Comparison of ENCODE assay signal across 24 cellular contexts in genomic region chr12:53145861-53146260, GRCh38. TPM values are rescaled to one million over a fixed set of nuclear protein-coding genes. Genes with fewer than 3 reads are reported as not detected.
DNase-seq lines count a peak whose midpoint lies in the region; ATAC-seq, FAIRE-seq and TF ChIP-seq lines count a peak whose summit lies in the region.
"Had no signal": no experiment of that assay in that cellular context is flagged by ENCODE, and none has a peak within 500 bp of the region (broad histone marks: within the 10 kb centered on the region; RNA-seq: fewer than 3 reads in every experiment).

No MANE protein-coding gene starts in this region.

- BruUV-seq in HepG2 (replicated peaks; lab: Mats Ljungman, UMichigan) = no TSS peak

- TF ChIP-seq EP300 in HepG2 (IDR thresholded peaks at IDR 0.05; ENCODE audit: low read depth in 2 of 2, low read length in 2 of 2) (no peak), HepG2 (CRISPR knock-in tag; IDR thresholded peaks at IDR 0.05; ENCODE audit: borderline replicate concordance) (no peak)

- CTCF ChIA-PET in HepG2 (lab: Yijun Ruan, JAX; ENCODE audit: low intra/inter-chr PET ratio, low total read pairs) = no interaction called here

- no peak for FAIRE-seq in HepG2 (lab: Jason Lieb, UNC)
- FAIRE-seq: A204.1, GM12891, GM18507, H1 had no signal

- H3K4me3 ChIP-seq in HepG2 (replicated peaks in 1 of 3; ENCODE audit: insufficient read depth in 1 of 3, low read depth in 2 of 3, low read length in 3 of 3) (no peak overlapping the region), right lobe of liver (no peak overlapping the region), osteoblast (ENCODE audit: insufficient read depth, low read length) (no peak overlapping the region), subcutaneous abdominal adipose tissue (ENCODE audit: low read depth in 1 of 5, low read length in 5 of 5) (no peak overlapping the region)
- H3K4me3 ChIP-seq: BLaER1 treated with 17β-estradiol and CSF1 and Interleukin-3, amounts not matched to agents 10 nM and 100 nM had no signal

- H2AFZ ChIP-seq in HepG2 (ENCODE audit: low read length) (no peak overlapping the region), osteoblast (ENCODE audit: low read length) (no peak overlapping the region)

- TF ChIP-seq RAD21 in HepG2 (CRISPR knock-in tag; IDR thresholded peaks at IDR 0.05) = no peak

- in situ Hi-C loops in HepG2 (cut with HindIII; ENCODE audit: extremely low pct_ligation_motif_present, low pct_unique_long_range_greater_than_20kb) = no loop called here

- no peak for TF ChIP-seq CTCF in HepG2 (CRISPR knock-in tag; IDR thresholded peaks at IDR 0.05)
- TF ChIP-seq CTCF in right lobe of liver (IDR thresholded peaks at IDR 0.05) = no peak
- TF ChIP-seq CTCF in osteoblast (IDR thresholded peaks at IDR 0.05; ENCODE audit: extremely low read depth, low read depth, low read length) = no peak

- H3K79me2 ChIP-seq in HepG2 (ENCODE audit: insufficient read depth, low read length) = no peaks in the 10 kb centered on the region
- H3K79me2 ChIP-seq in osteoblast (ENCODE audit: insufficient read depth, low read length) = no peaks in the 10 kb centered on the region

- TF ChIP-seq POLR2A in HepG2 (IDR thresholded peaks at IDR 0.05; ENCODE audit: insufficient read depth in 1 of 2, low read depth in 2 of 2, low read length in 2 of 2) (no peak), right lobe of liver (IDR thresholded peaks at IDR 0.05) (no peak)

- no peak; the same call in 2 of the 3 replicates for ATAC-seq in HepG2
- no peak for ATAC-seq in right lobe of liver
- no peak for ATAC-seq in HG03095 (IDR thresholded peaks at IDR 0.05; ENCODE audit: unreplicated experiment)

- DNase-seq in HepG2 (ENCODE audit: low spot score) (no peak), right lobe of liver (no peak), osteoblast (ENCODE audit: insufficient read length, low spot score, missing footprints) (no peak), C1 segment of cervical spinal cord (lab: John Stamatoyannopoulos, UW) (no peak)
- DNase-seq: ACHN; AML-193; BE2C; Calu3; CD4-positive, alpha-beta memory T cell; COR-L47; DMS53; DMS79 treated with DMSO at 0.1 percent for 48 hours; GF-D8; H7 had no signal

- H3K4me2 ChIP-seq in HepG2 (ENCODE audit: low read depth, low read length) (no peak overlapping the region), osteoblast (ENCODE audit: insufficient read depth, low read length) (no peak overlapping the region)
- H3K4me2 ChIP-seq: BLaER1 treated with 17β-estradiol and CSF1 and Interleukin-3, amounts not matched to agents 10 nM and 100 nM had no signal

- no peaks in the 10 kb centered on the region for H3K36me3 ChIP-seq in HepG2 (replicated peaks in 1 of 2; ENCODE audit: control insufficient read depth in 1 of 2, insufficient read depth in 2 of 2, low read length in 2 of 2)
- no peaks in the 10 kb centered on the region for H3K36me3 ChIP-seq in right lobe of liver
- no peaks in the 10 kb centered on the region for H3K36me3 ChIP-seq in osteoblast (ENCODE audit: insufficient read depth, low read length)
- H3K36me3 ChIP-seq in subcutaneous abdominal adipose tissue (ENCODE audit: control insufficient read depth in 5 of 5, insufficient read depth in 5 of 5, low read length in 5 of 5) = peaks cover 0 to 4% (median 0%) of the 10 kb centered on the region in 5 donors
- H3K36me3 ChIP-seq: BE2C; BLaER1 treated with 17β-estradiol and CSF1 and Interleukin-3, amounts not matched to agents 10 nM and 100 nM had no signal

- intact Hi-C loops in HepG2 (cut with micrococcal nuclease; ENCODE audit: unreplicated experiment) (loop anchor here (5.0 kb wide), 1 partner anchor 44 kb away; the partner anchor contains the start of gene SOAT2), right lobe of liver (cut with DNase I) (no loop called here)

- POLR2A ChIA-PET in HepG2 (lab: Yijun Ruan, JAX) = interaction anchor here (1.0 to 1.4 kb wide), 4 partner anchors 14 to 67 kb away, joined by 3 to 18 read pairs (median 10); partner anchors contain the start of genes SOAT2 and SPRYD3

- no peak overlapping the region for H3K9ac ChIP-seq in HepG2 (ENCODE audit: insufficient read depth, low read depth, low read length)
- peak overlapping the region in 1 of 5 donors; percentile 100 for H3K9ac ChIP-seq in subcutaneous abdominal adipose tissue (ENCODE audit: low read length in 5 of 5)
- H3K9ac ChIP-seq: BLaER1 treated with 17β-estradiol and CSF1 and Interleukin-3, amounts not matched to agents 10 nM and 100 nM had no signal

- peaks cover 23% of the 10 kb centered on the region for H3K4me1 ChIP-seq in HepG2 (ENCODE audit: insufficient read depth, low read length)
- H3K4me1 ChIP-seq in right lobe of liver = peaks cover 0 to 13% (median 3%) of the 10 kb centered on the region in 4 donors
- H3K4me1 ChIP-seq in osteoblast (ENCODE audit: insufficient read depth, low read length) = peaks cover 7% of the 10 kb centered on the region
- H3K4me1 ChIP-seq in subcutaneous abdominal adipose tissue (ENCODE audit: control insufficient read depth in 5 of 5, insufficient read depth in 5 of 5, low read length in 5 of 5) = peaks cover 0 to 9% (median 5%) of the 10 kb centered on the region in 5 donors
- H3K4me1 ChIP-seq: BE2C had no signal

- H3K27ac ChIP-seq in HepG2 (ENCODE audit: extremely low read length, insufficient read depth, low read length) (no peak overlapping the region), right lobe of liver (no peak overlapping the region), osteoblast (ENCODE audit: low read depth, low read length) (peak overlapping the region; percentile 52), subcutaneous abdominal adipose tissue (ENCODE audit: low read depth, low read length) (peak overlapping the region; percentile 47)
- H3K27ac ChIP-seq: 22Rv1; BLaER1 treated with 17β-estradiol and CSF1 and Interleukin-3, amounts not matched to agents 10 nM and 100 nM had no signal

- no peaks in the 10 kb centered on the region for H3K27me3 ChIP-seq in HepG2 (ENCODE audit: control insufficient read depth in 1 of 2, insufficient read depth in 2 of 2, low read length in 2 of 2)
- no peaks in the 10 kb centered on the region for H3K27me3 ChIP-seq in right lobe of liver
- no peaks in the 10 kb centered on the region for H3K27me3 ChIP-seq in osteoblast (ENCODE audit: insufficient read depth, low read length)
- H3K27me3 ChIP-seq in subcutaneous abdominal adipose tissue (ENCODE audit: control insufficient read depth in 5 of 5, insufficient read depth in 4 of 5, low read length in 5 of 5) = peaks cover 0 to 7% (median 0%) of the 10 kb centered on the region in 5 donors
- H3K27me3 ChIP-seq: BE2C; BLaER1 treated with 17β-estradiol and CSF1 and Interleukin-3, amounts not matched to agents 10 nM and 100 nM had no signal

- no peaks in the 10 kb centered on the region for H4K20me1 ChIP-seq in HepG2 (ENCODE audit: insufficient read depth, low read length)
- no peaks in the 10 kb centered on the region for H4K20me1 ChIP-seq in osteoblast (ENCODE audit: insufficient read depth, low read length)
- H4K20me1 ChIP-seq: BLaER1 treated with 17β-estradiol and CSF1 and Interleukin-3, amounts not matched to agents 10 nM and 100 nM had no signal

- WGBS in HepG2 (ENCODE audit: low lambda C conversion rate) = 43% methylated on average over 4 of the region's 4 CpGs
- no CpG with 5 or more reads among the region's 4 CpGs for WGBS in right lobe of liver (ENCODE audit: insufficient coverage, low coverage, low lambda C conversion rate, missing lambda C conversion rate)

- H3K9me3 ChIP-seq in HepG2 (ENCODE audit: low read length) (no peaks in the 10 kb centered on the region), right lobe of liver (no peaks in the 10 kb centered on the region), osteoblast (ENCODE audit: low read depth, low read length) (no peaks in the 10 kb centered on the region), subcutaneous abdominal adipose tissue (ENCODE audit: control insufficient read depth in 5 of 5, low read length in 5 of 5) (peaks cover 0 to 4% (median 0%) of the 10 kb centered on the region in 5 donors)
- H3K9me3 ChIP-seq: BE2C; BLaER1 treated with 17β-estradiol and CSF1 and Interleukin-3, amounts not matched to agents 10 nM and 100 nM had no signal

RNA-seq across cellular contexts. Expression of gene ZNF740, which starts 34.7 kb away (rescaled TPM):
- total RNA-seq in HepG2 (2016; rRNA removed; fragmentation: Illumina TruSeq; extraction: Trizol) = 15.0 and 16.9 TPM in 2 replicates
- total RNA-seq in HepG2 (2016; cell fraction: cytosol; rRNA removed; fragmentation: Illumina TruSeq; extraction: Trizol; ENCODE audit: low read depth) = 2.4 and 4.8 TPM in 2 replicates
- total RNA-seq in HepG2 (2016; cell fraction: insoluble cytoplasmic fraction; rRNA removed; fragmentation: Illumina TruSeq; extraction: Trizol) = 13.9 and 16.1 TPM in 2 replicates
- 11.3 and 11.8 TPM in 2 replicates for total RNA-seq in HepG2 (2016; cell fraction: membrane; rRNA removed; fragmentation: Illumina TruSeq; extraction: Trizol)
- 20.9 and 23.7 TPM in 2 replicates for total RNA-seq in HepG2 (2016; cell fraction: nucleus; rRNA removed; fragmentation: Illumina TruSeq; extraction: Trizol)
- 19.0 and 22.0 TPM in 2 replicates for polyA plus RNA-seq in HepG2 (2011; rRNA removed)
- polyA plus RNA-seq in HepG2 (2011; cell fraction: cytosol; rRNA removed) = 7.2 and 8.9 TPM in 2 replicates
- 49.3 and 50.2 TPM in 2 replicates for polyA plus RNA-seq in HepG2 (2011; cell fraction: nucleus; rRNA removed)
- 15.4 and 16.5 TPM in 2 replicates for polyA plus RNA-seq in HepG2 (2012)
- polyA plus RNA-seq in HepG2 (2016; cell fraction: cytosol; fragmentation: Illumina TruSeq; extraction: Trizol; ENCODE audit: low read depth) = 1.4 and 2.0 TPM in 2 replicates
- polyA plus RNA-seq in HepG2 (2016; cell fraction: insoluble cytoplasmic fraction; fragmentation: Illumina TruSeq; extraction: Trizol; ENCODE audit: low read depth) = 11.3 and 12.0 TPM in 2 replicates
- 4.1 and 5.8 TPM in 2 replicates for polyA plus RNA-seq in HepG2 (2016; cell fraction: membrane; fragmentation: Illumina TruSeq; extraction: Trizol; ENCODE audit: low read depth)
- 21.2 and 25.1 TPM in 2 replicates for polyA plus RNA-seq in HepG2 (2016; cell fraction: nucleus; fragmentation: Illumina TruSeq; extraction: Trizol; ENCODE audit: insufficient read depth, low read depth)
- 41.0 and 77.8 TPM in 2 replicates for polyA minus RNA-seq in HepG2 (2011; rRNA and poly(A)+ RNA removed; ENCODE audit: low replicate concordance)
- 8.4 and 10.6 TPM in 2 replicates for polyA minus RNA-seq in HepG2 (2011; cell fraction: cytosol; rRNA and poly(A)+ RNA removed)
- polyA minus RNA-seq in HepG2 (2011; cell fraction: nucleus; rRNA and poly(A)+ RNA removed) = 91.4 and 93.6 TPM in 2 replicates
- 10 to 100 TPM in 5 of 6 experiments, 1 to 10 TPM in 1; 5.5 to 24.4 (median 19.2) TPM for total RNA-seq in right lobe of liver
- 14.7 and 19.5 TPM in 2 replicates for total RNA-seq in osteoblast

RNA-seq across cellular contexts. Expression of gene CSAD, which starts 34.9 kb away (rescaled TPM):
- 2.7 and 7.2 TPM in 2 replicates for total RNA-seq in HepG2 (2016; rRNA removed; fragmentation: Illumina TruSeq; extraction: Trizol)
- 3.9 and 6.0 TPM in 2 replicates for total RNA-seq in HepG2 (2016; cell fraction: cytosol; rRNA removed; fragmentation: Illumina TruSeq; extraction: Trizol; ENCODE audit: low read depth)
- 1.3 and 7.7 TPM in 2 replicates for total RNA-seq in HepG2 (2016; cell fraction: insoluble cytoplasmic fraction; rRNA removed; fragmentation: Illumina TruSeq; extraction: Trizol)
- total RNA-seq in HepG2 (2016; cell fraction: membrane; rRNA removed; fragmentation: Illumina TruSeq; extraction: Trizol) = 2.3 TPM in 2 replicates
- total RNA-seq in HepG2 (2016; cell fraction: nucleus; rRNA removed; fragmentation: Illumina TruSeq; extraction: Trizol) = 12.9 and 16.2 TPM in 2 replicates
- polyA plus RNA-seq in HepG2 (2011; rRNA removed) = 23.5 and 25.2 TPM in 2 replicates
- 4.3 and 5.6 TPM in 2 replicates for polyA plus RNA-seq in HepG2 (2011; cell fraction: cytosol; rRNA removed)
- 112 and 125 TPM in 2 replicates for polyA plus RNA-seq in HepG2 (2011; cell fraction: nucleus; rRNA removed)
- polyA plus RNA-seq in HepG2 (2012) = 10.0 and 10.8 TPM in 2 replicates
- polyA plus RNA-seq in HepG2 (2016; cell fraction: cytosol; fragmentation: Illumina TruSeq; extraction: Trizol; ENCODE audit: low read depth) = 0.41 and 0.44 TPM in 2 replicates
- 2.9 and 3.3 TPM in 2 replicates for polyA plus RNA-seq in HepG2 (2016; cell fraction: insoluble cytoplasmic fraction; fragmentation: Illumina TruSeq; extraction: Trizol; ENCODE audit: low read depth)
- 1.2 TPM in 2 replicates for polyA plus RNA-seq in HepG2 (2016; cell fraction: membrane; fragmentation: Illumina TruSeq; extraction: Trizol; ENCODE audit: low read depth)
- polyA plus RNA-seq in HepG2 (2016; cell fraction: nucleus; fragmentation: Illumina TruSeq; extraction: Trizol; ENCODE audit: insufficient read depth, low read depth) = 64.6 and 67.6 TPM in 2 replicates
- polyA minus RNA-seq in HepG2 (2011; rRNA and poly(A)+ RNA removed; ENCODE audit: low replicate concordance) = 12.1 and 29.8 TPM in 2 replicates
- 1.8 and 1.9 TPM in 2 replicates for polyA minus RNA-seq in HepG2 (2011; cell fraction: cytosol; rRNA and poly(A)+ RNA removed)
- 20.1 and 26.4 TPM in 2 replicates for polyA minus RNA-seq in HepG2 (2011; cell fraction: nucleus; rRNA and poly(A)+ RNA removed)
- total RNA-seq in right lobe of liver = 10 to 100 TPM; 20.6 to 54.2 (median 37.1) TPM
- total RNA-seq in osteoblast = 9.1 and 9.4 TPM in 2 replicates

RNA-seq across cellular contexts. Expression of gene SOAT2, which starts 42.6 kb away (rescaled TPM):
- total RNA-seq in HepG2 (2016; rRNA removed; fragmentation: Illumina TruSeq; extraction: Trizol) = 6.1 and 14.9 TPM in 2 replicates
- 1.3 and 1.6 TPM in 2 replicates for total RNA-seq in HepG2 (2016; cell fraction: cytosol; rRNA removed; fragmentation: Illumina TruSeq; extraction: Trizol; ENCODE audit: low read depth)
- 5.1 and 14.3 TPM in 2 replicates for total RNA-seq in HepG2 (2016; cell fraction: insoluble cytoplasmic fraction; rRNA removed; fragmentation: Illumina TruSeq; extraction: Trizol)
- total RNA-seq in HepG2 (2016; cell fraction: membrane; rRNA removed; fragmentation: Illumina TruSeq; extraction: Trizol) = 3.9 and 5.2 TPM in 2 replicates
- 20.7 and 23.6 TPM in 2 replicates for total RNA-seq in HepG2 (2016; cell fraction: nucleus; rRNA removed; fragmentation: Illumina TruSeq; extraction: Trizol)
- 108 and 131 TPM in 2 replicates for polyA plus RNA-seq in HepG2 (2011; rRNA removed)
- 102 and 125 TPM in 2 replicates for polyA plus RNA-seq in HepG2 (2011; cell fraction: cytosol; rRNA removed)
- 476 and 502 TPM in 2 replicates for polyA plus RNA-seq in HepG2 (2011; cell fraction: nucleus; rRNA removed)
- polyA plus RNA-seq in HepG2 (2012) = 40.7 and 74.1 TPM in 2 replicates
- polyA plus RNA-seq in HepG2 (2016; cell fraction: cytosol; fragmentation: Illumina TruSeq; extraction: Trizol; ENCODE audit: low read depth) = 2.1 and 3.1 TPM in 2 replicates
- polyA plus RNA-seq in HepG2 (2016; cell fraction: insoluble cytoplasmic fraction; fragmentation: Illumina TruSeq; extraction: Trizol; ENCODE audit: low read depth) = 8.4 and 8.5 TPM in 2 replicates
- polyA plus RNA-seq in HepG2 (2016; cell fraction: membrane; fragmentation: Illumina TruSeq; extraction: Trizol; ENCODE audit: low read depth) = 3.3 and 4.5 TPM in 2 replicates
- polyA plus RNA-seq in HepG2 (2016; cell fraction: nucleus; fragmentation: Illumina TruSeq; extraction: Trizol; ENCODE audit: insufficient read depth, low read depth) = 40.5 and 42.0 TPM in 2 replicates
- polyA minus RNA-seq in HepG2 (2011; rRNA and poly(A)+ RNA removed; ENCODE audit: low replicate concordance) = 0.16 and 255 TPM in 2 replicates
- 39.8 and 42.8 TPM in 2 replicates for polyA minus RNA-seq in HepG2 (2011; cell fraction: cytosol; rRNA and poly(A)+ RNA removed)
- 79.3 and 125 TPM in 2 replicates for polyA minus RNA-seq in HepG2 (2011; cell fraction: nucleus; rRNA and poly(A)+ RNA removed)
- 1 to 10 TPM in 3 of 6 experiments, under 1 TPM in 3; 0.62 to 3.4 (median 0.99) TPM for total RNA-seq in right lobe of liver
- not detected in 2 replicates for total RNA-seq in osteoblast
- total RNA-seq: Calu3, Daoy, G401, H1, H7 had no signal

RNA-seq across cellular contexts. Expression of gene IGFBP6, which starts 48.4 kb away (rescaled TPM):
- total RNA-seq in HepG2 (2016; rRNA removed; fragmentation: Illumina TruSeq; extraction: Trizol) (2.1 and 3.9 TPM in 2 replicates), right lobe of liver (10 to 100 TPM in 2 of 6 experiments, 1 to 10 TPM in 4; 1.7 to 25.4 (median 4.9) TPM), osteoblast (431 and 577 TPM in 2 replicates)
- total RNA-seq in HepG2 (2016; cell fraction: cytosol; rRNA removed; fragmentation: Illumina TruSeq; extraction: Trizol; ENCODE audit: low read depth) = 5.3 and 5.9 TPM in 2 replicates
- 2.5 and 4.7 TPM in 2 replicates for total RNA-seq in HepG2 (2016; cell fraction: insoluble cytoplasmic fraction; rRNA removed; fragmentation: Illumina TruSeq; extraction: Trizol)
- total RNA-seq in HepG2 (2016; cell fraction: membrane; rRNA removed; fragmentation: Illumina TruSeq; extraction: Trizol) = 3.3 and 3.5 TPM in 2 replicates
- 1.9 and 3.2 TPM in 2 replicates for total RNA-seq in HepG2 (2016; cell fraction: nucleus; rRNA removed; fragmentation: Illumina TruSeq; extraction: Trizol)
- 22.6 and 25.2 TPM in 2 replicates for polyA plus RNA-seq in HepG2 (2011; rRNA removed)
- 19.0 and 41.0 TPM in 2 replicates for polyA plus RNA-seq in HepG2 (2011; cell fraction: cytosol; rRNA removed)
- polyA plus RNA-seq in HepG2 (2011; cell fraction: nucleus; rRNA removed) = 8.4 and 9.6 TPM in 2 replicates
- polyA plus RNA-seq in HepG2 (2012) = 3.4 and 4.6 TPM in 2 replicates
- polyA plus RNA-seq in HepG2 (2016; cell fraction: cytosol; fragmentation: Illumina TruSeq; extraction: Trizol; ENCODE audit: low read depth) = 4.2 and 5.7 TPM in 2 replicates
- 2.0 and 2.4 TPM in 2 replicates for polyA plus RNA-seq in HepG2 (2016; cell fraction: insoluble cytoplasmic fraction; fragmentation: Illumina TruSeq; extraction: Trizol; ENCODE audit: low read depth)
- polyA plus RNA-seq in HepG2 (2016; cell fraction: membrane; fragmentation: Illumina TruSeq; extraction: Trizol; ENCODE audit: low read depth) = 3.2 and 3.8 TPM in 2 replicates
- 5.4 and 7.5 TPM in 2 replicates for polyA plus RNA-seq in HepG2 (2016; cell fraction: nucleus; fragmentation: Illumina TruSeq; extraction: Trizol; ENCODE audit: insufficient read depth, low read depth)
- 9.0 and 27.1 TPM in 2 replicates for polyA minus RNA-seq in HepG2 (2011; rRNA and poly(A)+ RNA removed; ENCODE audit: low replicate concordance)
- 8.7 and 9.5 TPM in 2 replicates for polyA minus RNA-seq in HepG2 (2011; cell fraction: cytosol; rRNA and poly(A)+ RNA removed)
- 0.77 and 1.6 TPM in 2 replicates for polyA minus RNA-seq in HepG2 (2011; cell fraction: nucleus; rRNA and poly(A)+ RNA removed)

Comparison
In these comparisons a context has a peak if more than half of its experiments do, and no peak if none do; other contexts are left out.
1. H3K27ac ChIP-seq: peak in osteoblast (single experiment) and subcutaneous abdominal adipose tissue (single experiment); none in HepG2 (single experiment) and right lobe of liver (0 of 3).